ENCODE assay signal across 8 cellular contexts in the genomic region with DNA sequence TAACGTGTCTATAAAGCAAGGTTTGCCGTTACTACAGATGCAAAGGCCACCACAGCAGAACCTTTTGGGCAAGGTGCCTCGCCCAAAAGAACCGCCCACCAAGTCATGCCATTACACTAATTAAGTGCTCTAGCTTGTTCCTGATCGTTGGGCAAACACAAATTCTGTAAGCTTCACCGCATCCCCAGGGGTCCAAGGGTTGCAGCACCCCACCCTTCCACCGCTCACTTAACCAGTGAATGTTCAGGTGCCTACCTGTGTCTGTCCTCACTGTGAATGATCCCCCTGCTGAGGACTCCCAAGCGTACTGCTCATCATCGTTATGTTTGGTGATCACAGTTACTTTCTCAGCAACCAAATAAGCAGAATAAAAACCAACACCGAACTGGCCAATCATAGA. TPM values are rescaled to one million over a fixed set of nuclear protein-coding genes. Genes with fewer than 3 reads are reported as not detected.
DNase-seq lines count a peak whose midpoint lies in the region; ATAC-seq and TF ChIP-seq lines count a peak whose summit lies in the region.

No MANE protein-coding gene starts in this region.

- peak overlapping the region; percentile 29 for H3K9ac ChIP-seq in rectal smooth muscle tissue (ENCODE audit: low read length)

- ATAC-seq in HG02970 (IDR thresholded peaks at IDR 0.05; ENCODE audit: low FRiP score, unreplicated experiment) (no peak), GM19328 (IDR thresholded peaks at IDR 0.05; ENCODE audit: unreplicated experiment) (no peak), GM21528 (IDR thresholded peaks at IDR 0.05; ENCODE audit: low FRiP score, unreplicated experiment) (no peak)

- peak overlapping the region; percentile 84 for H3K4me3 ChIP-seq in GM12865 (ENCODE audit: low read depth, low read length)
- H3K4me3 ChIP-seq in Peyer's patch: peak overlapping the region in 3 of 4 donors; percentile 93 to 100 (median 97)
- peak overlapping the region; percentile 65 to 98 (median 88) for H3K4me3 ChIP-seq in esophagus squamous epithelium
- H3K4me3 ChIP-seq in rectal smooth muscle tissue (ENCODE audit: low read length): peak overlapping the region; percentile 78

- POLR2A ChIA-PET in HEK293T (lab: Yijun Ruan, JAX): interaction anchor here (1.5 to 1.6 kb wide), 2 partner anchors 9 to 19 kb away, joined by 3 to 4 read pairs; no protein-coding TSS in a partner anchor

- H3K27me3 ChIP-seq in Peyer's patch: no peaks in the 10 kb centered on the region
- H3K27me3 ChIP-seq in esophagus squamous epithelium: no peaks in the 10 kb centered on the region
- H3K27me3 ChIP-seq in rectal smooth muscle tissue (ENCODE audit: control insufficient read depth, insufficient read depth, low read length): no peaks in the 10 kb centered on the region

- DNase-seq in GM12865 (ENCODE audit: low read depth): no peak
- no peak for DNase-seq in Peyer's patch
- no peak for DNase-seq in esophagus squamous epithelium (lab: John Stamatoyannopoulos, UW)
- no peak for DNase-seq in HEK293T (ENCODE audit: extremely low spot score)

- TF ChIP-seq CTCF in GM12865 (IDR thresholded peaks at IDR 0.05; ENCODE audit: insufficient read depth, low read depth, low read length, missing control alignments): no peak
- TF ChIP-seq CTCF in Peyer's patch (IDR thresholded peaks at IDR 0.05): no peak
- TF ChIP-seq CTCF in esophagus squamous epithelium (IDR thresholded peaks at IDR 0.05): no peak

- H3K4me1 ChIP-seq in Peyer's patch: peaks cover 0 to 37% (median 11%) of the 10 kb centered on the region in 4 donors
- peaks cover 18 to 66% (median 32%) of the 10 kb centered on the region in 3 donors for H3K4me1 ChIP-seq in esophagus squamous epithelium
- peaks cover 8% of the 10 kb centered on the region for H3K4me1 ChIP-seq in rectal smooth muscle tissue (ENCODE audit: control insufficient read depth, insufficient read depth, low read length)

- CTCF ChIA-PET in HEK293T (lab: Yijun Ruan, JAX): interaction anchor here (0.7 to 2.1 kb wide), 2 partner anchors 11 to 96 kb away, joined by 3 to 4 read pairs; no protein-coding TSS in a partner anchor

- no peaks in the 10 kb centered on the region for H3K9me3 ChIP-seq in Peyer's patch
- H3K9me3 ChIP-seq in esophagus squamous epithelium: no peaks in the 10 kb centered on the region

- no peak for TF ChIP-seq POLR2A in Peyer's patch (IDR thresholded peaks at IDR 0.05)
- TF ChIP-seq POLR2A in esophagus squamous epithelium (IDR thresholded peaks at IDR 0.05): no peak

- intact Hi-C loops in esophagus squamous epithelium (cut with DNase I): no loop called here

- WGBS in esophagus squamous epithelium, 2 donors: 24 to 25% methylated on average over 7 to 10 of the region's 10 CpGs

- H3K27ac ChIP-seq in Peyer's patch: peak overlapping the region; percentile 99 to 100 (median 100)
- peak overlapping the region; percentile 99 to 100 (median 100) for H3K27ac ChIP-seq in esophagus squamous epithelium
- no peak overlapping the region for H3K27ac ChIP-seq in rectal smooth muscle tissue (ENCODE audit: low read depth, low read length)

- peaks cover 0 to 51% (median 0%) of the 10 kb centered on the region in 3 donors for H3K36me3 ChIP-seq in Peyer's patch
- H3K36me3 ChIP-seq in esophagus squamous epithelium: peaks cover 28 to 55% (median 32%) of the 10 kb centered on the region in 3 donors
- H3K36me3 ChIP-seq in rectal smooth muscle tissue (ENCODE audit: control insufficient read depth, insufficient read depth, low read length): peaks cover 27% of the 10 kb centered on the region

TF ChIP-seq in HEK293T, 16 proteins besides CTCF, POLR2A, EP300 and RAD21:
- no peak for TF ChIP-seq TARDBP (IDR thresholded peaks at IDR 0.05)
TF ChIP-seq in HEK293T: peak in this region for 0.

RNA-seq across cellular contexts. Expression of a gene that starts 1.3 kb away (rescaled TPM):
- total RNA-seq in Peyer's patch: 100 to 1,000 TPM; 141 to 550 (median 254) TPM
- total RNA-seq in esophagus squamous epithelium: 100 to 1,000 TPM; 224 to 950 (median 420) TPM

RNA-seq across cellular contexts. Expression of a gene that starts 54.2 kb away (rescaled TPM):
- total RNA-seq in Peyer's patch: 10 to 100 TPM; 27.6 to 36.7 (median 33.6) TPM
- total RNA-seq in esophagus squamous epithelium: 10 to 100 TPM; 16.0 to 21.9 (median 19.1) TPM
